1 cellular context compared by ENCODE assay signal in genomic region chr17:5182597-5183409, GRCh38.
TF ChIP-seq lines count a peak whose summit lies in the region.

No MANE protein-coding gene starts in this region.

TF ChIP-seq in HEK293, 187 proteins besides CTCF, POLR2A, EP300 and RAD21 (continued from another document):
- TF ChIP-seq ZNF677 (tag by site-specific recombination; IDR thresholded peaks at IDR 0.05) (no peak), KLF16 (tag by site-specific recombination; IDR thresholded peaks at IDR 0.05) (no peak), ZNF274 (IDR thresholded peaks at IDR 0.05; ENCODE audit: low read length) (no peak), ZNF274 (tag by site-specific recombination; IDR thresholded peaks at IDR 0.05; ENCODE audit: borderline replicate concordance) (0 out of 2 replicates have a peak, but pooled peaks have one; percentile 19), ZNF366 (tag by site-specific recombination; conservative IDR thresholded peaks at IDR 0.05) (no peak), ZNF555 (tag by site-specific recombination; conservative IDR thresholded peaks at IDR 0.05) (no peak), ZNF585B (tag by site-specific recombination; IDR thresholded peaks at IDR 0.05) (no peak), ZNF701 (tag by site-specific recombination; IDR thresholded peaks at IDR 0.05) (no peak), ZNF626 (tag by site-specific recombination; IDR thresholded peaks at IDR 0.05) (no peak), ZNF658 (tag by site-specific recombination; IDR thresholded peaks at IDR 0.05) (no peak), ZFP69B (tag by site-specific recombination; IDR thresholded peaks at IDR 0.05) (no peak), GLIS2 (tag by site-specific recombination; IDR thresholded peaks at IDR 0.05) (no peak), ZBTB1 (tag by site-specific recombination; IDR thresholded peaks at IDR 0.05) (no peak), ZNF521 (tag by site-specific recombination; IDR thresholded peaks at IDR 0.05) (no peak), SETDB1 (IDR thresholded peaks at IDR 0.05; ENCODE audit: insufficient read length, low read length) (peak; percentile 94), MEIS1 (CRISPR knock-in tag; IDR thresholded peaks at IDR 0.05; ENCODE audit: borderline replicate concordance) (no peak), TRIM28 (IDR thresholded peaks at IDR 0.05; ENCODE audit: borderline replicate concordance, low read length) (peak; percentile 93; the same call in 1 of the 2 replicates), HIC1 (tag by site-specific recombination; IDR thresholded peaks at IDR 0.05) (no peak), ZNF404 (tag by site-specific recombination; IDR thresholded peaks at IDR 0.05) (no peak), ZXDB (tag by site-specific recombination; IDR thresholded peaks at IDR 0.05) (no peak), PRDM6 (tag by site-specific recombination; IDR thresholded peaks at IDR 0.05) (no peak), ZNF202 (tag by site-specific recombination; IDR thresholded peaks at IDR 0.05; ENCODE audit: borderline replicate concordance) (no peak)
